Comparison of ENCODE assay signal across 23 cellular contexts in genomic region chr6:22383016-22383415, GRCh38.
DNase-seq lines count a peak whose midpoint lies in the region; ATAC-seq, FAIRE-seq and TF ChIP-seq lines count a peak whose summit lies in the region.
"Had no signal": no experiment of that assay in that cellular context is flagged by ENCODE, and none has a peak within 500 bp of the region (broad histone marks: within the 10 kb centered on the region; RNA-seq: fewer than 3 reads in every experiment).

No MANE protein-coding gene starts in this region.

- no peak overlapping the region for H3K9ac ChIP-seq in IMR-90 (ENCODE audit: low read depth, low read length)
- H3K9ac ChIP-seq in astrocyte (ENCODE audit: low read length): no peak overlapping the region
- H3K9ac ChIP-seq: BLaER1 treated with 17β-estradiol and CSF1 and Interleukin-3, amounts not matched to agents 10 nM and 100 nM had no signal

- H4K20me1 ChIP-seq in IMR-90 (ENCODE audit: insufficient read depth, low read length): no peaks in the 10 kb centered on the region
- H4K20me1 ChIP-seq in astrocyte (ENCODE audit: insufficient read depth, low read length): no peaks in the 10 kb centered on the region
- no peaks in the 10 kb centered on the region for H4K20me1 ChIP-seq in OCI-LY7 (ENCODE audit: insufficient read depth, low read length)
- H4K20me1 ChIP-seq in hepatocyte (ENCODE audit: insufficient read depth, poor library complexity, severe bottlenecking): no peaks in the 10 kb centered on the region
- H4K20me1 ChIP-seq: BLaER1 treated with 17β-estradiol and CSF1 and Interleukin-3, amounts not matched to agents 10 nM and 100 nM had no signal

- H3K14ac ChIP-seq in IMR-90 (replicated peaks; ENCODE audit: low read depth, low read length): no peak overlapping the region

- no peak for ATAC-seq in IMR-90 (ENCODE audit: low read depth)

- H3K36me3 ChIP-seq in IMR-90 (ENCODE audit: control insufficient read depth, insufficient read depth, low read length) (no peaks in the 10 kb centered on the region), astrocyte (ENCODE audit: insufficient read depth, low read length) (no peaks in the 10 kb centered on the region), OCI-LY7 (ENCODE audit: insufficient read depth, low read length) (no peaks in the 10 kb centered on the region), hepatocyte (replicated peaks; ENCODE audit: insufficient read depth, low read depth) (no peaks in the 10 kb centered on the region)
- H3K36me3 ChIP-seq: BLaER1 treated with 17β-estradiol and CSF1 and Interleukin-3, amounts not matched to agents 10 nM and 100 nM had no signal

- no peak overlapping the region for H3K18ac ChIP-seq in IMR-90 (ENCODE audit: low read depth, low read length)

- H2AK9ac ChIP-seq in IMR-90 (replicated peaks; ENCODE audit: low read depth, low read length, poor library complexity): no peak overlapping the region

- H2BK5ac ChIP-seq in IMR-90 (ENCODE audit: low read depth, low read length, poor library complexity, severe bottlenecking): no peak overlapping the region

- no peak overlapping the region for H2BK20ac ChIP-seq in IMR-90 (ENCODE audit: low read depth, low read length)

- 95% methylated on average over 3 of the region's 6 CpGs; no CpG with 5 or more reads in 1 of the 2 experiments for WGBS in IMR-90 (ENCODE audit: extremely low coverage in 2 of 2, insufficient read length in 1 of 2), 2 experiments
- WGBS in hepatocyte (ENCODE audit: low lambda C conversion rate, missing lambda C conversion rate): 94% methylated on average over 6 of the region's 6 CpGs

- H2AK5ac ChIP-seq in IMR-90 (ENCODE audit: low read depth, low read length): no peak overlapping the region

- H3K4me1 Mint-ChIP-seq in astrocyte (ENCODE audit: low read depth, unreplicated experiment): no peaks in the 10 kb centered on the region
- H3K4me1 Mint-ChIP-seq: CD4-positive, alpha-beta memory T cell had no signal

- H3K4me2 ChIP-seq in IMR-90 (ENCODE audit: low read depth, low read length) (no peak overlapping the region), astrocyte (ENCODE audit: low read length) (no peak overlapping the region), OCI-LY7 (ENCODE audit: low read length) (no peak overlapping the region), hepatocyte (no peak overlapping the region)
- H3K4me2 ChIP-seq: BLaER1 treated with 17β-estradiol and CSF1 and Interleukin-3, amounts not matched to agents 10 nM and 100 nM had no signal

- no peaks in the 10 kb centered on the region for H3K27me3 Mint-ChIP-seq in astrocyte (ENCODE audit: low read depth, unreplicated experiment)
- H3K27me3 Mint-ChIP-seq: CD4-positive, alpha-beta memory T cell had no signal

- H3K56ac ChIP-seq in IMR-90 (ENCODE audit: extremely low read depth, insufficient read depth, low read length): no peak overlapping the region

- H3K79me1 ChIP-seq in IMR-90 (ENCODE audit: low read depth in 1 of 2, low read length in 2 of 2): no peaks in the 10 kb centered on the region

- peaks cover 13% of the 10 kb centered on the region for H3K9me3 Mint-ChIP-seq in astrocyte (ENCODE audit: unreplicated experiment)

- H3K4ac ChIP-seq in IMR-90 (ENCODE audit: low read depth, low read length): no peak overlapping the region

- H4K5ac ChIP-seq in IMR-90 (ENCODE audit: low read depth, low read length): no peak overlapping the region

- no peak overlapping the region for H2BK15ac ChIP-seq in IMR-90 (ENCODE audit: low read depth, low read length)

- CTCF ChIA-PET in IMR-90 (lab: Yijun Ruan, JAX): no interaction called here
- CTCF ChIA-PET in OCI-LY7 (lab: Charles Lee; ENCODE audit: unreplicated experiment): no interaction called here

- no TSS peak for BruUV-seq in IMR-90 (replicated peaks; lab: Mats Ljungman, UMichigan)
- BruUV-seq in OCI-LY7 (replicated peaks; lab: Mats Ljungman, UMichigan): no TSS peak

- no peak overlapping the region for H2BK120ac ChIP-seq in IMR-90 (ENCODE audit: low read depth, low read length)

- no peak for TF ChIP-seq POLR2A in IMR-90 (IDR thresholded peaks at IDR 0.05; ENCODE audit: low read depth, low read length)

- POLR2A ChIA-PET in IMR-90 (lab: Charles Lee; ENCODE audit: unreplicated experiment) (no interaction called here), OCI-LY7 (lab: Charles Lee) (no interaction called here)

- no peak overlapping the region for H3K27ac Mint-ChIP-seq in astrocyte (ENCODE audit: unreplicated experiment)
- H3K27ac Mint-ChIP-seq: CD4-positive, alpha-beta memory T cell had no signal

- no peak for FAIRE-seq in astrocyte (lab: Jason Lieb, UNC)
- FAIRE-seq: G401.6, GM12892 had no signal

- H3K4me3 ChIP-seq in IMR-90 (ENCODE audit: insufficient read depth, low read depth, low read length) (no peak overlapping the region), astrocyte (ENCODE audit: insufficient read depth, low read depth, low read length) (no peak overlapping the region), OCI-LY7 (ENCODE audit: low read depth, low read length, poor library complexity, severe bottlenecking) (no peak overlapping the region), hepatocyte (no peak overlapping the region)
- H3K4me3 ChIP-seq: BLaER1 treated with 17β-estradiol and CSF1 and Interleukin-3, amounts not matched to agents 10 nM and 100 nM had no signal

- intact Hi-C loops in IMR-90 (cut with micrococcal nuclease) (no loop called here), OCI-LY7 (cut with micrococcal nuclease; ENCODE audit: unreplicated experiment) (no loop called here)

- H4K91ac ChIP-seq in IMR-90 (ENCODE audit: insufficient read depth, low read depth, low read length): no peak overlapping the region

- no peak for TF ChIP-seq RAD21 in IMR-90 (IDR thresholded peaks at IDR 0.05; ENCODE audit: low read length)

- H3K4me1 ChIP-seq in IMR-90 (ENCODE audit: control insufficient read depth, insufficient read depth, low read length) (no peaks in the 10 kb centered on the region), astrocyte (ENCODE audit: insufficient read depth, low read length) (no peaks in the 10 kb centered on the region), OCI-LY7 (ENCODE audit: insufficient read depth, low read length, poor library complexity, severe bottlenecking) (no peaks in the 10 kb centered on the region), hepatocyte (ENCODE audit: insufficient read depth) (no peaks in the 10 kb centered on the region)
- H3K4me1 ChIP-seq: Caco-2 had no signal

- no peak overlapping the region for H3K4me3 Mint-ChIP-seq in astrocyte (ENCODE audit: unreplicated experiment)
- H3K4me3 Mint-ChIP-seq: CD4-positive, alpha-beta memory T cell had no signal

- H3K23ac ChIP-seq in IMR-90 (ENCODE audit: low read depth, low read length): no peak overlapping the region

- no peaks in the 10 kb centered on the region for H3K9me1 ChIP-seq in IMR-90 (ENCODE audit: insufficient read depth, low read length)

- no peak overlapping the region for H3K27ac ChIP-seq in IMR-90 (ENCODE audit: insufficient read depth, low read length)
- no peak overlapping the region for H3K27ac ChIP-seq in astrocyte (ENCODE audit: low read depth, low read length)
- no peak overlapping the region for H3K27ac ChIP-seq in OCI-LY7 (ENCODE audit: low read depth, low read length, poor library complexity, severe bottlenecking)
- H3K27ac ChIP-seq in hepatocyte: no peak overlapping the region
- H3K27ac ChIP-seq: BLaER1 treated with 17β-estradiol and CSF1 and Interleukin-3, amounts not matched to agents 10 nM and 100 nM; RWPE1 had no signal

- dilution Hi-C loops in IMR-90 (cut with HindIII; ENCODE audit: low sequenced_read_pairs, unreplicated experiment): no loop called here

- H3K27me3 ChIP-seq in IMR-90 (ENCODE audit: control insufficient read depth, insufficient read depth, low read length): no peaks in the 10 kb centered on the region
- no peaks in the 10 kb centered on the region for H3K27me3 ChIP-seq in astrocyte (ENCODE audit: insufficient read depth, low read length)
- H3K27me3 ChIP-seq in hepatocyte: no peaks in the 10 kb centered on the region
- H3K27me3 ChIP-seq: BLaER1 treated with 17β-estradiol and CSF1 and Interleukin-3, amounts not matched to agents 10 nM and 100 nM had no signal

- DNase-seq in Caki2 (ENCODE audit: low read depth) (peak; percentile 3), IMR-90 (no peak), astrocyte (ENCODE audit: low read depth) (peak; percentile 38), iris pigment epithelial cell (ENCODE audit: low read depth) (peak; percentile 44), OCI-LY7 (ENCODE audit: low spot score) (no peak), NCI-H2081 treated with DMSO at 0.1 percent for 48 hours (lab: John Stamatoyannopoulos, UW) (no peak), inferior parietal cortex (ENCODE audit: extremely low spot score) (no peak), hepatocyte (ENCODE audit: low spot score) (no peak)
- DNase-seq: ACHN; Caco-2; CD4-positive, alpha-beta memory T cell; DND-41; H7; KBM-7; NCI-H1105; NCI-H2081; NCI-H2171 treated with DMSO at 0.1 percent for 48 hours; NCI-H446; SIG-M5 had no signal

- TF ChIP-seq CTCF in IMR-90 (conservative IDR thresholded peaks at IDR 0.05; ENCODE audit: low read depth, low read length) (no peak), astrocyte (IDR thresholded peaks at IDR 0.05; ENCODE audit: insufficient read depth, low read depth, low read length) (no peak), OCI-LY7 (conservative IDR thresholded peaks at IDR 0.05; ENCODE audit: low read length) (no peak), hepatocyte (IDR thresholded peaks at IDR 0.05; ENCODE audit: poor library complexity) (no peak)

- no peak overlapping the region for H4K8ac ChIP-seq in IMR-90 (ENCODE audit: low read depth in 2 of 2, low read length in 2 of 2)

- no peaks in the 10 kb centered on the region for H3K9me3 ChIP-seq in IMR-90 (ENCODE audit: control insufficient read depth, insufficient read depth, low read length)
- no peaks in the 10 kb centered on the region for H3K9me3 ChIP-seq in astrocyte (ENCODE audit: insufficient read depth, low read depth, low read length)
- H3K9me3 ChIP-seq in OCI-LY7 (ENCODE audit: low read length): no peaks in the 10 kb centered on the region
- no peaks in the 10 kb centered on the region for H3K9me3 ChIP-seq in hepatocyte (ENCODE audit: low read depth)
- H3K9me3 ChIP-seq: Caco-2 had no signal

- no peaks in the 10 kb centered on the region for H3K36me3 Mint-ChIP-seq in astrocyte (ENCODE audit: low read depth, unreplicated experiment)
- H3K36me3 Mint-ChIP-seq: CD4-positive, alpha-beta memory T cell had no signal

- H2AFZ ChIP-seq in IMR-90 (replicated peaks; ENCODE audit: low read length, poor library complexity): no peak overlapping the region
- no peak overlapping the region for H2AFZ ChIP-seq in astrocyte (ENCODE audit: low read depth, low read length)
- H2AFZ ChIP-seq in OCI-LY7 (ENCODE audit: low read length): no peak overlapping the region
- H2AFZ ChIP-seq in hepatocyte: no peak overlapping the region

- H3K9me2 ChIP-seq in OCI-LY7 (ENCODE audit: insufficient read depth, low read length) (no peaks in the 10 kb centered on the region), hepatocyte (replicated peaks; ENCODE audit: insufficient read depth) (no peaks in the 10 kb centered on the region)

- H3K79me2 ChIP-seq in astrocyte (ENCODE audit: insufficient read depth, low read length): no peaks in the 10 kb centered on the region
- no peaks in the 10 kb centered on the region for H3K79me2 ChIP-seq in OCI-LY7 (ENCODE audit: insufficient read depth, low read depth, low read length)
- no peaks in the 10 kb centered on the region for H3K79me2 ChIP-seq in hepatocyte

- in situ Hi-C loops in Caki2 (cut with HindIII; ENCODE audit: low pct_unique_long_range_greater_than_20kb, low sequenced_read_pairs): no loop called here
- in situ Hi-C loops in IMR-90 (cut with MboI; ENCODE audit: low sequenced_read_pairs): no loop called here

Comparison
In these comparisons a context has a peak if more than half of its experiments do, and no peak if none do; other contexts are left out.
1. DNase-seq: peak in Caki2 (single experiment), astrocyte (single experiment) and iris pigment epithelial cell (single experiment); none in IMR-90 (single experiment), OCI-LY7 (single experiment), NCI-H2081 treated with DMSO at 0.1 percent for 48 hours (single experiment), inferior parietal cortex (single experiment) and hepatocyte (single experiment).